ENCODE assay signal across 24 cellular contexts in the genomic region with DNA sequence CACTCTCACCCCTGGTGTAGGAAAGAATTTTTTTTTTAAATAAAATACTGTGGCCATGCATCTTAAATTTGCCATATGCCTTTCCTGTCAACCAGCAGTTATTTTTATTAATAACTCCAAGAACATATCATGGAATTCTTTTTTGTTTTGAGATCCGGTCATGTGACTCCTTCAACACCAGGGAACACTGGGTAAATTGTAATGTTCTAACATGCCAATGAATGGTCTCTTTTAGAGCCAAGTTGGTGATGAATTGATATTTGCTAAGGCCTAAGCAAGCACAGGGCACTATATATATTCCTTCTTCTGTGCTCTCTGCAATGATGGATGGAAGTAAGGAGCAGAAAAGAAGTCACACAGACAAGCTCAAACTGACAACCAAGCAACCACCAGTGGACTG.
"Had no signal": no experiment of that assay in that cellular context is flagged by ENCODE, and none has a peak within 500 bp of the region (broad histone marks: within the 10 kb centered on the region; RNA-seq: fewer than 3 reads in every experiment).

No MANE protein-coding gene starts in this region.

- DNase-seq: natural killer cell; occipital lobe; ovary; posterior cingulate gyrus; psoas muscle; right cardiac atrium; right lobe of liver; sigmoid colon; small intestine; stimulated activated CD4-positive, alpha-beta T cell treated with anti-CD3 and anti-CD28 coated beads, Interleukin-15, amount 100 ng/mL, for 24 hours; stimulated activated CD4-positive, alpha-beta T cell treated with anti-CD3 and anti-CD28 coated beads, Interleukin-2, amount 100 ng/mL, for 24 hours; stimulated activated CD4-positive, alpha-beta T cell treated with anti-CD3 and anti-CD28 coated beads, Interleukin-2, amount 100 ng/mL, for 48 hours; stimulated activated CD4-positive, alpha-beta T cell treated with anti-CD3 and anti-CD28 coated beads, Interleukin-4, amount 100 ng/mL, for 24 hours; stimulated activated naive B cell treated with anti-CD40 and anti-IgM and Interleukin-4, amounts not matched to agents 10 μg/mL and 1 μg/mL and 100 μg/mL, for 72 hours; stimulated activated naive CD4-positive, alpha-beta T cell treated with Interleukin-2 at 50 U/mL for 16 hours; stomach; tibial artery; transverse colon; upper lobe of right lung; uterus had no signal

- H3K4me2 ChIP-seq: neural progenitor cell had no signal

- H3K9me3 ChIP-seq: ovary, psoas muscle, right lobe of liver, sigmoid colon, stomach, thoracic aorta, tibial artery, transverse colon, upper lobe of right lung, uterus had no signal

- H3K27ac ChIP-seq: ovary, parathyroid adenoma, psoas muscle, right lobe of liver, thoracic aorta, tibial artery, transverse colon, upper lobe of right lung, uterus had no signal

- ATAC-seq: natural killer cell; psoas muscle; right cardiac atrium; right lobe of liver; stimulated activated effector memory CD8-positive, alpha-beta T cell treated with anti-CD3 and anti-CD28 coated beads, Interleukin-12 subunit alpha, Interleukin-12 subunit beta, amount 100 ng/mL, for 72 hours; stimulated activated naive B cell treated with anti-CD40 and anti-IgM and Interleukin-4, amounts not matched to agents 10 μg/mL and 1 μg/mL and 100 μg/mL, for 72 hours; upper lobe of right lung had no signal

- H3K36me3 ChIP-seq: neural progenitor cell, ovary, right lobe of liver, sigmoid colon, stomach, thoracic aorta, tibial artery, transverse colon, upper lobe of right lung, uterus had no signal

- H3K4me1 ChIP-seq: parathyroid adenoma had no signal

- H3K79me2 ChIP-seq: parathyroid adenoma had no signal

- H3K27me3 ChIP-seq: neural progenitor cell, ovary, right lobe of liver, sigmoid colon, stomach, tibial artery, transverse colon, upper lobe of right lung, uterus had no signal

- FAIRE-seq: small intestine had no signal

- H3K9ac ChIP-seq: neural progenitor cell, parathyroid adenoma had no signal

- H2AFZ ChIP-seq: neural progenitor cell, parathyroid adenoma had no signal

- H3K4me3 ChIP-seq: neural progenitor cell, ovary, psoas muscle, right lobe of liver, sigmoid colon, stomach, thoracic aorta, tibial artery, transverse colon, upper lobe of right lung, uterus had no signal
